8 cellular contexts compared by ENCODE assay signal in the genomic region with DNA sequence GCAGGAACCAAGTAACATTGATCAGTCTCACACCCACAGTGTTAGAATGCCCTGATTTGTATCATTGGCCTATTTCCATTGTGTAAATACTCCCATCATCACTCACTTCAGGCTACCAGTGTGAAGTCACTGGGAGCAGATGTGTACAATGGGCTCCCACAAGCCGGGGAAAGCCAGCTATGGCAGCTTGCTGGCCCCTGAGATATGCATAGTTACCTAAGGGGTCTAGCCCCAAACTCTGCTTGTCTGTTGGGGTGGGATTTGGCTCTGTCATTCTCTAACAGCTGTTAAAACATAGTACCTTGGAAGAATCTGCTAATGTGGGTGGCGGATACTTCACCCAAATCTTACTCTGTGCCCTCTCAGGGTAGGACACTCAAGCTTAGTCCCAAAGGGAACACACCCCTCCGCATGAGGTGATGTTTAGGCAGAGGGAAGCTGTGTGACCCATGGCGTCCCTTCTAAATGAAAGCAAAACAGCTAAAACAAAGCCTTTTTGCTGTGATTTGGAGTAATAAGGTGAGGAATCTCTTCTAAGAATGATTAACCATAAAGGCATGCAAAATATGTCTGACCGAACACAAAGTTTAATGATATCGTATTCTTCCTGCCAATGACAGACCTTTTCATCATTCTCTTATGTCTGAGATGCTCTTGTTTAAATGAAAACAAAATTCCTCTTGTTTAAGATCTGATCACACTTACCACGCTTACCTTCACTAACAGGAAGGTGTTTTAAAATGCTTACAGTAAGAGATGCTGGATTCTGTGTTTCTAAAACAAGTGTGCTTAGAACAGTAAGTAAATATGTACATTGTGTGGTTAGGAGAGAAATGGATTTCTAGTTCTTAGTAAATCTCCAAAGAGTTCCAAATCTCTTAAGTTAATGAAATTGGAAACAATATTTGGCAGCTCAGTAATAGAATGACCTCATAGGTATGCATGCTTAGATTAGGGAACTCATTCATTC. TPM values are rescaled to one million over a fixed set of nuclear protein-coding genes. Genes with fewer than 3 reads are reported as not detected.
DNase-seq lines count a peak whose midpoint lies in the region; ATAC-seq and TF ChIP-seq lines count a peak whose summit lies in the region.
"Had no signal": no experiment of that assay in that cellular context is flagged by ENCODE, and none has a peak within 500 bp of the region (broad histone marks: within the 10 kb centered on the region; RNA-seq: fewer than 3 reads in every experiment).

No MANE protein-coding gene starts in this region.

- TF ChIP-seq EP300 in upper lobe of left lung (IDR thresholded peaks at IDR 0.05) = no peak

- no peaks in the 10 kb centered on the region for H3K36me3 ChIP-seq in upper lobe of left lung

- 51 to 58% methylated on average over 6 to 7 of the region's 7 CpGs for WGBS in upper lobe of left lung, 2 donors

- DNase-seq in HK-2 (ENCODE audit: unreplicated experiment) = peak; percentile 52
- DNase-seq in astrocyte of the spinal cord (ENCODE audit: low read depth, low spot score) = peak; percentile 82
- no peak for DNase-seq in upper lobe of left lung
- DNase-seq in NCI-H1048 (lab: John Stamatoyannopoulos, UW) = no peak
- no peak for DNase-seq in KG1 (lab: John Stamatoyannopoulos, UW)
- DNase-seq: activated CD4-positive, alpha-beta T cell treated with anti-CD3 and anti-CD28 coated beads for 36 hours had no signal

- H3K4me3 ChIP-seq in astrocyte of the spinal cord (ENCODE audit: low read depth, low read length) = no peak overlapping the region
- no peak overlapping the region for H3K4me3 ChIP-seq in upper lobe of left lung

- peak; percentile 23 to 54 for ATAC-seq in upper lobe of left lung (ENCODE audit: low FRiP score in 2 of 2)
- no peak for ATAC-seq in HG03521 (IDR thresholded peaks at IDR 0.05; ENCODE audit: unreplicated experiment)
- ATAC-seq: activated CD4-positive, alpha-beta T cell treated with anti-CD3 and anti-CD28 coated beads for 36 hours had no signal

- H3K4me1 ChIP-seq in upper lobe of left lung = peaks cover 27 to 55% (median 34%) of the 10 kb centered on the region in 4 donors

- in situ Hi-C loops in astrocyte of the spinal cord (cut with HindIII; ENCODE audit: low sequenced_read_pairs) = no loop called here

- no peak for TF ChIP-seq POLR2A in upper lobe of left lung (IDR thresholded peaks at IDR 0.05)

- no peaks in the 10 kb centered on the region for H3K9me3 ChIP-seq in upper lobe of left lung

- H3K27me3 ChIP-seq in layer of hippocampus (ENCODE audit: control insufficient read depth, insufficient read depth, low read length) = no peaks in the 10 kb centered on the region
- H3K27me3 ChIP-seq in upper lobe of left lung = no peaks in the 10 kb centered on the region

- TF ChIP-seq CTCF in astrocyte of the spinal cord (IDR thresholded peaks at IDR 0.05; ENCODE audit: low read depth, low read length) (no peak), upper lobe of left lung (IDR thresholded peaks at IDR 0.05) (no peak)

- H3K27ac ChIP-seq in layer of hippocampus (ENCODE audit: low read depth, low read length) = peak overlapping the region; percentile 44
- H3K27ac ChIP-seq in upper lobe of left lung = peak overlapping the region; percentile 65 to 77 (median 73)

RNA-seq across cellular contexts. Expression of a gene that starts 46.0 kb away (rescaled TPM):
- total RNA-seq in upper lobe of left lung = 100 to 1,000 TPM in 3 of 6 donors, 10 to 100 TPM in 3; 51.6 to 118 (median 95.3) TPM

RNA-seq across cellular contexts. Expression of a gene that starts 51.7 kb away (rescaled TPM):
- total RNA-seq in upper lobe of left lung = 10 to 100 TPM; 11.7 to 23.3 (median 15.4) TPM

Comparison
In these comparisons a context has a peak if more than half of its experiments do, and no peak if none do; other contexts are left out.
1. DNase-seq: peak in HK-2 (single experiment) and astrocyte of the spinal cord (single experiment); none in upper lobe of left lung (0 of 2), NCI-H1048 (single experiment) and KG1 (single experiment).